ENCODE assay signal across 27 cellular contexts in the genomic region with DNA sequence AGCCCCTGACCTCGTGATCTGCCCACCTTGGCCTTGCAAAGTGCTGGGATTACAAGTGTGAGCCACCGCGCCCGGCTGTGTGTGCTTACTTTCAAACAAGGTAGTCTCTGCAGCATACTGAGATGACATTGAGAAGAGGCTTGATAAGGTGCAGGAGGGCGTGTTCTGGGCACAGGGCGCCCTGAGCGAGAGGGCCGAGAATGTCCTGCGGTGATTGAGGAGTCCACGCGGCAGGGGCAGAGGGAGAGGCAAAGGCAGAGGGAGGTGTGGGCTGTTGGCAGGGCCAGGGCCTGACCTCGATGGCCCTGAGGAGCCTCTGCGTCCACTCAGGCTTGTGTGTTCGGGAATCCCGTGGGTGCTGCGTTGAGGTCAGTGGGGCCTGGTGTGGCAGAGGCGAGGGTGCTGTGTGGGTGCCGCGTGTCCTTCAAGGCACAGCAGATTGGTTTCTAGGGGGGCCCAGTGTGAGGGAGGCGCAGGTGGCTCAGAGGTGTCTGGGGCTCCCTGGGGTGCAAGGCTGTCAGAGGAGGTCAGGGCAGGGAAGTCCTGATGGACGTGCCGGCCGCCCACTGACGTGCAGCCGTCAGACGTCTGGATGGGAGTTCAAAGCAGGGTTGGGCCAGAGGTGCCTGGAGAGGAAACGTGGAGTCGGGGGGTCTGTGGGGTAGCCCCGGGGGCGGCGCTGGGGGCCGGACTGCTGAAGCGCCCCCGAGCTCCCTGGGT. TPM values are rescaled to one million over a fixed set of nuclear protein-coding genes. Genes with fewer than 3 reads are reported as not detected.
A peak's percentile ranks its signal among the peaks of the same experiment; 100 is the strongest.
DNase-seq lines count a peak whose midpoint lies in the region; ATAC-seq and TF ChIP-seq lines count a peak whose summit lies in the region.
"Had no signal": no experiment of that assay in that cellular context is flagged by ENCODE, and none has a peak within 500 bp of the region (broad histone marks: within the 10 kb centered on the region; RNA-seq: fewer than 3 reads in every experiment).

No MANE protein-coding gene starts in this region.

- H3K9ac ChIP-seq in mesendoderm (ENCODE audit: low read length) = no peak overlapping the region
- H3K9ac ChIP-seq: KMS-11 had no signal

- H4K8ac ChIP-seq in mesendoderm (ENCODE audit: low read depth, low read length) = no peak overlapping the region

- H3K4me3 Mint-ChIP-seq in MCF 10A (ENCODE audit: unreplicated experiment) = no peak overlapping the region
- H3K4me3 Mint-ChIP-seq in endothelial cell (ENCODE audit: unreplicated experiment) = no peak overlapping the region
- H3K4me3 Mint-ChIP-seq in natural killer cell = no peak overlapping the region
- no peak overlapping the region for H3K4me3 Mint-ChIP-seq in stimulated activated effector memory CD8-positive, alpha-beta T cell treated with anti-CD3 and anti-CD28 coated beads, Interleukin-12 subunit alpha, Interleukin-12 subunit beta, amount 100 ng/mL, for 72 hours
- H3K4me3 Mint-ChIP-seq: activated CD4-positive, alpha-beta memory T cell treated with anti-CD3 and anti-CD28 coated beads for 36 hours; activated naive CD8-positive, alpha-beta T cell; CD4-positive, CD25-positive, alpha-beta regulatory T cell; HFFc6 had no signal

- H3K56ac ChIP-seq in mesendoderm (ENCODE audit: low read length) = no peak overlapping the region

- no peak for TF ChIP-seq POLR2A in breast epithelium (IDR thresholded peaks at IDR 0.05)

- peaks cover 72% of the 10 kb centered on the region for H3K79me2 ChIP-seq in mesendoderm (ENCODE audit: control insufficient read depth, insufficient read depth, low read length)

- ATAC-seq in natural killer cell = peak in 1 of 3 donors; percentile 20
- peak; percentile 24 for ATAC-seq in stimulated activated effector memory CD8-positive, alpha-beta T cell treated with anti-CD3 and anti-CD28 coated beads, Interleukin-12 subunit alpha, Interleukin-12 subunit beta, amount 100 ng/mL, for 72 hours
- ATAC-seq: activated CD4-positive, CD25-positive, alpha-beta regulatory T cell treated with anti-CD3 and anti-CD28 coated beads, Interleukin-2, amount 50 U/mL, for 24 hours had no signal

- peaks cover 41% of the 10 kb centered on the region for H3K79me1 ChIP-seq in mesendoderm (ENCODE audit: low read length)

- WGBS in mesendoderm (ENCODE audit: extremely low coverage, insufficient coverage, low lambda C conversion rate) = no CpG with 5 or more reads among the region's 34 CpGs

- no peak overlapping the region for H2AK5ac ChIP-seq in mesendoderm (ENCODE audit: low read length)

- H3K18ac ChIP-seq in mesendoderm (ENCODE audit: low read length) = no peak overlapping the region

- no peak overlapping the region for H2BK120ac ChIP-seq in mesendoderm (ENCODE audit: low read depth, low read length)

- TF ChIP-seq CTCF in MCF 10A (IDR thresholded peaks at IDR 0.05; ENCODE audit: unreplicated experiment) = no peak
- TF ChIP-seq CTCF in breast epithelium (IDR thresholded peaks at IDR 0.05) = no peak
- TF ChIP-seq CTCF in endothelial cell (IDR thresholded peaks at IDR 0.05; ENCODE audit: unreplicated experiment) = no peak
- no peak for TF ChIP-seq CTCF in natural killer cell (IDR thresholded peaks at IDR 0.05)

- no peak overlapping the region for H3K27ac ChIP-seq in breast epithelium
- H3K27ac ChIP-seq in mesendoderm (ENCODE audit: low read depth, low read length) = no peak overlapping the region
- H3K27ac ChIP-seq: epithelial cell of prostate, HL-60, KMS-11, RWPE1 had no signal

- DNase-seq in MCF 10A (ENCODE audit: unreplicated experiment) = no peak
- no peak for DNase-seq in breast epithelium (ENCODE audit: low spot score in 2 of 2)
- DNase-seq in endothelial cell (ENCODE audit: low spot score) = no peak
- DNase-seq in natural killer cell = no peak
- DNase-seq in stimulated activated effector memory CD8-positive, alpha-beta T cell treated with anti-CD3 and anti-CD28 coated beads, Interleukin-12 subunit alpha, Interleukin-12 subunit beta, amount 100 ng/mL, for 72 hours (ENCODE audit: low spot score in 2 of 2) = no peak
- no peak for DNase-seq in NCI-H1105 (lab: John Stamatoyannopoulos, UW)
- DNase-seq in mesendoderm = no peak
- DNase-seq in activated effector memory CD4-positive, alpha-beta T cell treated with anti-CD3 and anti-CD28 coated beads, Interleukin-2, amount 50 U/mL, for 16 hours = no peak
- DNase-seq: 8988T; activated CD4-positive, alpha-beta memory T cell treated with anti-CD3 and anti-CD28 coated beads for 36 hours; activated CD8-positive, alpha-beta memory T cell treated with anti-CD3 and anti-CD28 coated beads, Interleukin-2, amount 50 U/mL, for 4 hours; CD4-positive, CD25-positive, alpha-beta regulatory T cell; HFFc6; kidney; NCI-H1694; occipital lobe; stimulated activated CD4-positive, alpha-beta T cell treated with anti-CD3 and anti-CD28 coated beads, Interleukin-2, amount 100 ng/mL, for 24 hours had no signal

- H3K36me3 Mint-ChIP-seq in MCF 10A (ENCODE audit: insufficient read depth, unreplicated experiment) (peaks cover 8% of the 10 kb centered on the region), endothelial cell (ENCODE audit: low read depth, unreplicated experiment) (peaks cover 29% of the 10 kb centered on the region), natural killer cell (no peaks in the 10 kb centered on the region)
- H3K36me3 Mint-ChIP-seq in stimulated activated effector memory CD8-positive, alpha-beta T cell treated with anti-CD3 and anti-CD28 coated beads, Interleukin-12 subunit alpha, Interleukin-12 subunit beta, amount 100 ng/mL, for 72 hours = peaks cover 17% of the 10 kb centered on the region
- H3K36me3 Mint-ChIP-seq: activated naive CD8-positive, alpha-beta T cell had no signal

- no peak overlapping the region for H3K4ac ChIP-seq in mesendoderm (ENCODE audit: low read depth, low read length)

- H3K9me3 Mint-ChIP-seq in MCF 10A (ENCODE audit: unreplicated experiment) = no peaks in the 10 kb centered on the region
- H3K9me3 Mint-ChIP-seq in endothelial cell (ENCODE audit: unreplicated experiment) = no peaks in the 10 kb centered on the region
- no peaks in the 10 kb centered on the region for H3K9me3 Mint-ChIP-seq in natural killer cell
- H3K9me3 Mint-ChIP-seq in stimulated activated effector memory CD8-positive, alpha-beta T cell treated with anti-CD3 and anti-CD28 coated beads, Interleukin-12 subunit alpha, Interleukin-12 subunit beta, amount 100 ng/mL, for 72 hours = no peaks in the 10 kb centered on the region
- H3K9me3 Mint-ChIP-seq: activated CD4-positive, alpha-beta memory T cell treated with anti-CD3 and anti-CD28 coated beads for 36 hours had no signal

- POLR2A ChIA-PET in MCF 10A (lab: Yijun Ruan, JAX) = no interaction called here

- no peak overlapping the region for H3K23ac ChIP-seq in mesendoderm (ENCODE audit: low read length)

- CTCF ChIA-PET in MCF 10A (lab: Yijun Ruan, JAX) = no interaction called here

- H3K36me3 ChIP-seq in breast epithelium = no peaks in the 10 kb centered on the region
- peaks cover 1% of the 10 kb centered on the region for H3K36me3 ChIP-seq in mesendoderm (ENCODE audit: control insufficient read depth, insufficient read depth, low read length)

- H3K27me3 Mint-ChIP-seq in MCF 10A (ENCODE audit: insufficient read depth, unreplicated experiment) (no peaks in the 10 kb centered on the region), endothelial cell (ENCODE audit: unreplicated experiment) (peaks cover 15% of the 10 kb centered on the region), natural killer cell (ENCODE audit: low read depth in 2 of 2) (no peaks in the 10 kb centered on the region)
- H3K27me3 Mint-ChIP-seq: activated CD4-positive, alpha-beta memory T cell treated with anti-CD3 and anti-CD28 coated beads for 36 hours; activated naive CD8-positive, alpha-beta T cell; CD4-positive, CD25-positive, alpha-beta regulatory T cell had no signal

- no peak overlapping the region for H2BK15ac ChIP-seq in mesendoderm (replicated peaks; ENCODE audit: low read depth)

- H2BK5ac ChIP-seq in mesendoderm (ENCODE audit: low read length) = no peak overlapping the region

- H3K4me3 ChIP-seq in breast epithelium (no peak overlapping the region), mesendoderm (ENCODE audit: low read length) (no peak overlapping the region)
- H3K4me3 ChIP-seq: SK-N-MC had no signal

- H3K27me3 ChIP-seq in breast epithelium (no peaks in the 10 kb centered on the region), mesendoderm (ENCODE audit: insufficient read depth, low read length, poor library complexity) (no peaks in the 10 kb centered on the region)

- no peak overlapping the region for H3K4me2 ChIP-seq in mesendoderm (ENCODE audit: low read length)
- H3K4me2 ChIP-seq: KMS-11 had no signal

- peaks cover 0 to 8% of the 10 kb centered on the region in 2 donors for H3K4me1 ChIP-seq in breast epithelium
- no peaks in the 10 kb centered on the region for H3K4me1 ChIP-seq in mesendoderm (ENCODE audit: control insufficient read depth, low read depth, low read length)

- H4K5ac ChIP-seq in mesendoderm (ENCODE audit: low read length) = no peak overlapping the region

- intact Hi-C loops in MCF 10A (cut with micrococcal nuclease) = no loop called here
- intact Hi-C loops in breast epithelium (cut with DNase I; ENCODE audit: low total_unique reads) = no loop called here
- intact Hi-C loops in natural killer cell (cut with micrococcal nuclease) = no loop called here

- BruUV-seq in MCF 10A (replicated peaks; lab: Mats Ljungman, UMichigan) = no TSS peak

- H3K9me3 ChIP-seq in breast epithelium = no peaks in the 10 kb centered on the region

- H3K4me1 Mint-ChIP-seq in MCF 10A (ENCODE audit: insufficient read depth, unreplicated experiment) = peaks cover 30% of the 10 kb centered on the region
- peaks cover 9% of the 10 kb centered on the region for H3K4me1 Mint-ChIP-seq in endothelial cell (ENCODE audit: unreplicated experiment)
- peaks cover 32 to 68% of the 10 kb centered on the region in 2 donors for H3K4me1 Mint-ChIP-seq in natural killer cell
- H3K4me1 Mint-ChIP-seq in stimulated activated effector memory CD8-positive, alpha-beta T cell treated with anti-CD3 and anti-CD28 coated beads, Interleukin-12 subunit alpha, Interleukin-12 subunit beta, amount 100 ng/mL, for 72 hours = peaks cover 55% of the 10 kb centered on the region

- H3K27ac Mint-ChIP-seq in MCF 10A (ENCODE audit: low read depth, unreplicated experiment) = peak overlapping the region; percentile 78
- H3K27ac Mint-ChIP-seq in endothelial cell (ENCODE audit: unreplicated experiment) = peak overlapping the region; percentile 61
- peak overlapping the region; percentile 41 to 71 for H3K27ac Mint-ChIP-seq in natural killer cell
- peak overlapping the region; percentile 48 for H3K27ac Mint-ChIP-seq in stimulated activated effector memory CD8-positive, alpha-beta T cell treated with anti-CD3 and anti-CD28 coated beads, Interleukin-12 subunit alpha, Interleukin-12 subunit beta, amount 100 ng/mL, for 72 hours
- H3K27ac Mint-ChIP-seq: activated CD4-positive, alpha-beta memory T cell treated with anti-CD3 and anti-CD28 coated beads for 36 hours; activated naive CD8-positive, alpha-beta T cell; CD4-positive, CD25-positive, alpha-beta regulatory T cell; HFFc6 had no signal

RNA-seq across cellular contexts. Expression of gene PCGF3, which starts 12.1 kb away (rescaled TPM):
- 26.5 and 33.5 TPM in 2 replicates for total RNA-seq in MCF 10A (2022)
- total RNA-seq in breast epithelium = 10 to 100 TPM; 60.6 to 71.7 (median 69.4) TPM
- 84.5 TPM for total RNA-seq in endothelial cell (ENCODE audit: unreplicated experiment)
- total RNA-seq in natural killer cell = 100 to 1,000 TPM in 1 of 3 donors, 10 to 100 TPM in 2; 71.2 to 101 (median 97.2) TPM
- 30.3 TPM for polyA plus RNA-seq in mesendoderm (2013, experiment 1 of 2)
- 31.4 TPM for polyA plus RNA-seq in mesendoderm (2013, experiment 2 of 2)

RNA-seq across cellular contexts. Expression of gene SLC49A3, which starts 28.8 kb away (rescaled TPM):
- total RNA-seq in MCF 10A (2022) = not detected in 2 replicates
- total RNA-seq in breast epithelium = 10 to 100 TPM; 14.4 to 22.3 (median 18.3) TPM
- 19.9 TPM for total RNA-seq in endothelial cell (ENCODE audit: unreplicated experiment)
- total RNA-seq in natural killer cell = 10 to 100 TPM; 10.0 to 14.9 (median 10.4) TPM
- 0.91 TPM for polyA plus RNA-seq in mesendoderm (2013, experiment 1 of 2)
- 0.84 TPM for polyA plus RNA-seq in mesendoderm (2013, experiment 2 of 2)
- total RNA-seq: Daoy, NCI-H460, OCI-LY7 had no signal

RNA-seq across cellular contexts. Expression of gene MYL5, which starts 43.4 kb away (rescaled TPM):
- total RNA-seq in MCF 10A (2022) = 30.6 and 32.9 TPM in 2 replicates
- 10 to 100 TPM in 2 of 3 donors, 1 to 10 TPM in 1; 7.9 to 14.9 (median 12.1) TPM for total RNA-seq in breast epithelium
- total RNA-seq in endothelial cell (ENCODE audit: unreplicated experiment) = 23.2 TPM
- 10 to 100 TPM; 23.4 to 39.5 (median 30.1) TPM for total RNA-seq in natural killer cell
- 4.5 TPM for polyA plus RNA-seq in mesendoderm (2013, experiment 1 of 2)
- polyA plus RNA-seq in mesendoderm (2013, experiment 2 of 2) = 4.6 TPM

RNA-seq across cellular contexts. Expression of gene ATP5ME, which starts 43.7 kb away (rescaled TPM):
- 355 and 389 TPM in 2 replicates for total RNA-seq in MCF 10A (2022)
- 100 to 1,000 TPM; 108 to 179 (median 128) TPM for total RNA-seq in breast epithelium
- total RNA-seq in endothelial cell (ENCODE audit: unreplicated experiment) = 289 TPM
- total RNA-seq in natural killer cell = 100 to 1,000 TPM; 114 to 140 (median 136) TPM
- polyA plus RNA-seq in mesendoderm (2013, experiment 1 of 2) = 1,265 TPM
- 1,279 TPM for polyA plus RNA-seq in mesendoderm (2013, experiment 2 of 2)
